Comparison of ENCODE assay signal across 35 cellular contexts in the genomic region with DNA sequence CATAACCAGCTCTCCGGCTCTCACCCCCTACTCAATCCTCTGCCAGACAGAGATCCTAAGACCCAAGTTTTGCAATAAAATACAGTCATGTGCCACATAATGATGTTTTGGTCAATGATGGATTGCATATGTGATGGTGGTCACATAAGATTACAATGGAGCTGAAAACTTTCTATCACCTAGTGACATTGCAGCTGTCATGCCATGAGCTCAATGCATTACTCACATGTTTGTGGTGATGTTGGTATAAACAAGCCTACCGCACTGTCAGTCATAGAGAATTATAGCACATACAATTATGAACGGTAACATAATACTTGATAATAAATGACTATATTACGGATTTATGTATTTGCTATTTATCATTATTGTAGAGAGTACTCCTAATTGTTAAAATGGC. TPM values are rescaled to one million over a fixed set of nuclear protein-coding genes. Genes with fewer than 3 reads are reported as not detected.
"Had no signal": no experiment of that assay in that cellular context is flagged by ENCODE, and none has a peak within 500 bp of the region (broad histone marks: within the 10 kb centered on the region; RNA-seq: fewer than 3 reads in every experiment).

No MANE protein-coding gene starts in this region.

- H3K36me3 ChIP-seq: adrenal gland, ascending aorta, breast epithelium, cardiac muscle cell, colonic mucosa, esophagus squamous epithelium, gastroesophageal sphincter, heart right ventricle had no signal

- H3K27me3 ChIP-seq: adrenal gland, ascending aorta, breast epithelium, cardiac muscle cell, colonic mucosa, esophagus squamous epithelium, gastroesophageal sphincter, heart right ventricle had no signal

- H3K4me1 ChIP-seq: adrenal gland, ascending aorta, colonic mucosa, esophagus squamous epithelium had no signal

- H3K27ac ChIP-seq: adrenal gland, ascending aorta, breast epithelium, cardiac muscle cell, colonic mucosa, epithelial cell of prostate, esophagus squamous epithelium, gastroesophageal sphincter, heart right ventricle had no signal

- H3K9me3 ChIP-seq: adrenal gland, colonic mucosa had no signal

- DNase-seq: activated CD4-positive, alpha-beta memory T cell treated with anti-CD3 and anti-CD28 coated beads, Interleukin-2, amount 10 ng/mL, durations not matched to agents 7 days and 5 days; activated CD4-positive, alpha-beta T cell treated with anti-CD3 and anti-CD28 coated beads for 36 hours; activated CD4-positive, alpha-beta T cell treated with anti-CD3 and anti-CD28 coated beads, Interleukin-2, amount 10 ng/mL, durations not matched to agents 24 days and 14 days; activated CD4-positive, alpha-beta T cell treated with anti-CD3 and anti-CD28 coated beads, Interleukin-2, amount 50 U/mL, for 4 hours; activated CD4-positive, CD25-positive, alpha-beta regulatory T cell; activated CD4-positive, CD25-positive, alpha-beta regulatory T cell treated with anti-CD3 and anti-CD28 coated beads, Interleukin-2, amount 50 U/mL, for 72 hours; activated CD8-positive, alpha-beta memory T cell treated with anti-CD3 and anti-CD28 coated beads, Interleukin-2, amount 50 U/mL, for 48 hours; activated gamma-delta T cell treated with Interleukin-2 at 50 U/mL for 16 hours; activated naive CD4-positive, alpha-beta T cell treated with Interleukin-2 at 50 U/mL for 16 hours; activated naive CD8-positive, alpha-beta T cell treated with anti-CD3 and anti-CD28 coated beads for 36 hours; activated naive CD8-positive, alpha-beta T cell treated with anti-CD3 and anti-CD28 coated beads, Interleukin-2, amount 50 U/mL, for 24 hours; activated T-cell treated with anti-CD3 and anti-CD28 coated beads for 4 hours; activated T-cell treated with anti-CD3 and anti-CD28 coated beads, Interleukin-2, amount 50 U/mL, for 24 hours; activated T-cell treated with anti-CD3 and anti-CD28 coated beads, Interleukin-2, amount 50 U/mL, for 72 hours; adrenal gland; central memory CD4-positive, alpha-beta T cell; cerebellar nuclear complex; colonic mucosa; effector CD8-positive, alpha-beta T cell; esophagus squamous epithelium; foreskin melanocyte; heart right ventricle; T-helper 1 cell; T-helper 17 cell; T1000 had no signal

- H3K4me3 ChIP-seq: adrenal gland, ascending aorta, breast epithelium, cardiac muscle cell, colonic mucosa, esophagus squamous epithelium, gastroesophageal sphincter, heart right ventricle had no signal

RNA-seq across cellular contexts. Expression of a gene that starts 26.9 kb away (rescaled TPM):
- total RNA-seq: activated CD4-positive, alpha-beta memory T cell treated with anti-CD3 and anti-CD28 coated beads, Interleukin-2, amount 10 ng/mL, durations not matched to agents 7 days and 5 days; activated CD4-positive, alpha-beta T cell treated with anti-CD3 and anti-CD28 coated beads for 36 hours; activated CD4-positive, alpha-beta T cell treated with anti-CD3 and anti-CD28 coated beads, Interleukin-2, amount 10 ng/mL, durations not matched to agents 24 days and 14 days; activated naive CD8-positive, alpha-beta T cell treated with anti-CD3 and anti-CD28 coated beads for 36 hours; activated T-cell treated with anti-CD3 and anti-CD28 coated beads, Interleukin-2, amount 50 U/mL, for 72 hours; adrenal gland; colonic mucosa; dermis microvascular lymphatic vessel endothelial cell; endothelial cell of umbilical vein; fibroblast of villous mesenchyme; glomerular endothelial cell; T-helper 17 cell had no signal
- polyA plus RNA-seq: adrenal gland, cardiac muscle cell, endothelial cell of umbilical vein, fibroblast of lung, heart right ventricle had no signal
